Comparison of ENCODE assay signal across 26 cellular contexts in the genomic region with DNA sequence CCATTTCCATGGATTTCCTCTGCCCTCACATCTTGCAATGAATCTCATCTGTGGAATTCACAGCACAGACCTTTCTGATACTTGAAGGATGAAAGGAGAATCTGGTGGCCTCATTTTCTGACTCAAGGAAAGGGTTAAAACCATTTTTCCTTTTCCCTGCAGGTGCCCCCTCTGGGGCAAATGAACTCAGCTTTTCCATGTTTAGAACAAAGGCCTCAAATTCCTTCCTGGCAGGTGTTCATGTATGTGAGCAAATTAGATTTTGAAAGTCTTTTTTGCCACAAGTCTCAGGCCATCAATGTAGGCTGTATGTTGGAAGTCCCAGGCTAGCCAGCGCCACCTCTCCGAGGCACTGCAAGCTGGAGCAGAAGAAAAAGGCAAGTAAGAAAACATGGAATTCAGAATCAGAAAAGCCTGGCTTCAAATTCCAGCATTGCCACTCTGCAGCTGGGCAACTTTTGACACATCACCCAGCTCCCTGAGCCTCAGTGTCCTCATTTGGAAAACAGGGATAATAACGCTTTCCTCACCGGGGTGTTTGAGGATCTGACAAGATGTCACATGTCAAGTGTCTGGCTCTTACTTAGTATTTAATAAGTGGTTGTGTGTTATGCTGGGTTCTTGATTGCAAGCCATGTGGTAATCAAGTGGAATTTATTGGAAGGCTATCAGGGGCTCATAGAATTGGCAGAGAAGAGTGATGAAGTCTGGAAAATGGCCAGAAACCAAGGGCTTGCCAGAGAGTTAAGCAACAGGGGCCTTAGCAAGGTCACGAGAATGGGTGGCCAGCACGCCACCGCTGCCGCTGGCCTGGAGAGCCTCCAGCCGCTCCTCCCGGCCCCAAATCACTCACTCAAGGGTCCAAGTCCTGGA. TPM values are rescaled to one million over a fixed set of nuclear protein-coding genes. Genes with fewer than 3 reads are reported as not detected.
DNase-seq lines count a peak whose midpoint lies in the region; ATAC-seq and TF ChIP-seq lines count a peak whose summit lies in the region.
"Had no signal": no experiment of that assay in that cellular context is flagged by ENCODE, and none has a peak within 500 bp of the region (broad histone marks: within the 10 kb centered on the region; RNA-seq: fewer than 3 reads in every experiment).

No MANE protein-coding gene starts in this region.

- H3K9me3 ChIP-seq in cardiac muscle cell (ENCODE audit: low read depth): no peaks in the 10 kb centered on the region

- H3K27me3 Mint-ChIP-seq in WTC11 (ENCODE audit: low read depth) (peaks cover 4% of the 10 kb centered on the region; the same call in 1 of the 2 replicates), nephron (ENCODE audit: low read depth) (peaks cover 26% of the 10 kb centered on the region)
- H3K27me3 Mint-ChIP-seq: activated CD4-positive, alpha-beta memory T cell treated with anti-CD3 and anti-CD28 coated beads for 36 hours; activated naive CD8-positive, alpha-beta T cell treated with anti-CD3 and anti-CD28 coated beads for 36 hours had no signal

- H3K27me3 ChIP-seq in cardiac muscle cell: no peaks in the 10 kb centered on the region

- no peak overlapping the region for H3K4me3 Mint-ChIP-seq in WTC11
- H3K4me3 Mint-ChIP-seq in nephron: no peak overlapping the region
- H3K4me3 Mint-ChIP-seq: activated CD4-positive, alpha-beta memory T cell treated with anti-CD3 and anti-CD28 coated beads for 36 hours; activated naive CD8-positive, alpha-beta T cell treated with anti-CD3 and anti-CD28 coated beads for 36 hours; nephron progenitor cell had no signal

- CTCF ChIA-PET in WTC11 (lab: Charles Lee): no interaction called here

- H3K27ac ChIP-seq in cardiac muscle cell: no peak overlapping the region
- H3K27ac ChIP-seq: RWPE1, VCaP had no signal

- DNase-seq in AG08396 (ENCODE audit: low spot score) (peak; percentile 18), WTC11 (ENCODE audit: low spot score) (no peak), cardiac muscle cell (ENCODE audit: low read depth in 1 of 2, low spot score in 1 of 2) (peak; percentile 9 to 39), HK-2 (ENCODE audit: unreplicated experiment) (no peak), activated gamma-delta T cell (lab: John Stamatoyannopoulos, UW) (no peak), head of caudate nucleus (no peak)
- DNase-seq: ACHN; activated CD4-positive, alpha-beta memory T cell treated with anti-CD3 and anti-CD28 coated beads for 36 hours; activated naive CD8-positive, alpha-beta T cell treated with anti-CD3 and anti-CD28 coated beads for 36 hours; activated T-cell treated with anti-CD3 and anti-CD28 coated beads, Interleukin-2, amount 50 U/mL, for 1 hour; central memory CD4-positive, alpha-beta T cell; effector memory CD4-positive, alpha-beta T cell; EL; mesenchymal stem cell; NCI-H1694; nephron progenitor cell; stimulated activated CD4-positive, alpha-beta T cell treated with anti-CD3 and anti-CD28 coated beads, Interleukin-15, amount 100 ng/mL, for 24 hours; stimulated activated naive CD4-positive, alpha-beta T cell; SW 1271 had no signal

- TF ChIP-seq CTCF in WTC11 (IDR thresholded peaks at IDR 0.05) (no peak), cardiac muscle cell (IDR thresholded peaks at IDR 0.05; ENCODE audit: low read depth, low read length) (peak; percentile 7), nephron (IDR thresholded peaks at IDR 0.05; ENCODE audit: unreplicated experiment in 3 of 3) (no peak)

- POLR2A ChIA-PET in WTC11 (lab: Charles Lee): no interaction called here

- H3K9me3 Mint-ChIP-seq in WTC11 (no peaks in the 10 kb centered on the region), nephron (no peaks in the 10 kb centered on the region)
- H3K9me3 Mint-ChIP-seq: activated CD4-positive, alpha-beta memory T cell treated with anti-CD3 and anti-CD28 coated beads for 36 hours; activated naive CD8-positive, alpha-beta T cell treated with anti-CD3 and anti-CD28 coated beads for 36 hours; nephron progenitor cell had no signal

- ATAC-seq in WTC11 (no peak), GM19035 (IDR thresholded peaks at IDR 0.05; ENCODE audit: unreplicated experiment) (no peak)

- H3K27ac Mint-ChIP-seq in WTC11 (no peak overlapping the region), nephron (peak overlapping the region in 2 of 3 experiments; percentile 12 to 23)
- H3K27ac Mint-ChIP-seq: activated CD4-positive, alpha-beta memory T cell treated with anti-CD3 and anti-CD28 coated beads for 36 hours; activated naive CD8-positive, alpha-beta T cell treated with anti-CD3 and anti-CD28 coated beads for 36 hours; nephron progenitor cell had no signal

- H3K4me1 ChIP-seq in cardiac muscle cell (ENCODE audit: low read depth): no peaks in the 10 kb centered on the region

- no peaks in the 10 kb centered on the region for H3K36me3 ChIP-seq in cardiac muscle cell

- H3K4me1 Mint-ChIP-seq in WTC11 (peaks cover 25% of the 10 kb centered on the region), nephron (peaks cover 35% of the 10 kb centered on the region)
- H3K4me1 Mint-ChIP-seq: activated naive CD8-positive, alpha-beta T cell treated with anti-CD3 and anti-CD28 coated beads for 36 hours had no signal

- H3K36me3 Mint-ChIP-seq in WTC11 (no peaks in the 10 kb centered on the region), nephron (ENCODE audit: low read depth) (no peaks in the 10 kb centered on the region)
- H3K36me3 Mint-ChIP-seq: activated CD4-positive, alpha-beta memory T cell treated with anti-CD3 and anti-CD28 coated beads for 36 hours; activated naive CD8-positive, alpha-beta T cell treated with anti-CD3 and anti-CD28 coated beads for 36 hours had no signal

- intact Hi-C loops in head of caudate nucleus (cut with DNase I): no loop called here

- H3K4me3 ChIP-seq in cardiac muscle cell: no peak overlapping the region

TF ChIP-seq in WTC11, 78 proteins besides CTCF, POLR2A, EP300 and RAD21:
- TF ChIP-seq, protein P1, sequence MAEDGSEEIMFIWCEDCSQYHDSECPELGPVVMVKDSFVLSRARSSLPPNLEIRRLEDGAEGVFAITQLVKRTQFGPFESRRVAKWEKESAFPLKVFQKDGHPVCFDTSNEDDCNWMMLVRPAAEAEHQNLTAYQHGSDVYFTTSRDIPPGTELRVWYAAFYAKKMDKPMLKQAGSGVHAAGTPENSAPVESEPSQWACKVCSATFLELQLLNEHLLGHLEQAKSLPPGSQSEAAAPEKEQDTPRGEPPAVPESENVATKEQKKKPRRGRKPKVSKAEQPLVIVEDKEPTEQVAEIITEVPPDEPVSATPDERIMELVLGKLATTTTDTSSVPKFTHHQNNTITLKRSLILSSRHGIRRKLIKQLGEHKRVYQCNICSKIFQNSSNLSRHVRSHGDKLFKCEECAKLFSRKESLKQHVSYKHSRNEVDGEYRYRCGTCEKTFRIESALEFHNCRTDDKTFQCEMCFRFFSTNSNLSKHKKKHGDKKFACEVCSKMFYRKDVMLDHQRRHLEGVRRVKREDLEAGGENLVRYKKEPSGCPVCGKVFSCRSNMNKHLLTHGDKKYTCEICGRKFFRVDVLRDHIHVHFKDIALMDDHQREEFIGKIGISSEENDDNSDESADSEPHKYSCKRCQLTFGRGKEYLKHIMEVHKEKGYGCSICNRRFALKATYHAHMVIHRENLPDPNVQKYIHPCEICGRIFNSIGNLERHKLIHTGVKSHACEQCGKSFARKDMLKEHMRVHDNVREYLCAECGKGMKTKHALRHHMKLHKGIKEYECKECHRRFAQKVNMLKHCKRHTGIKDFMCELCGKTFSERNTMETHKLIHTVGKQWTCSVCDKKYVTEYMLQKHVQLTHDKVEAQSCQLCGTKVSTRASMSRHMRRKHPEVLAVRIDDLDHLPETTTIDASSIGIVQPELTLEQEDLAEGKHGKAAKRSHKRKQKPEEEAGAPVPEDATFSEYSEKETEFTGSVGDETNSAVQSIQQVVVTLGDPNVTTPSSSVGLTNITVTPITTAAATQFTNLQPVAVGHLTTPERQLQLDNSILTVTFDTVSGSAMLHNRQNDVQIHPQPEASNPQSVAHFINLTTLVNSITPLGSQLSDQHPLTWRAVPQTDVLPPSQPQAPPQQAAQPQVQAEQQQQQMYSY (CRISPR knock-in tag; IDR thresholded peaks at IDR 0.05): peak; percentile 48; the same call in 1 of the 2 replicates
- TF ChIP-seq CREB1 (CRISPR knock-in tag; IDR thresholded peaks at IDR 0.05): no peak

RNA-seq across cellular contexts. Expression of a gene that starts 48.4 kb away (rescaled TPM):
- total RNA-seq in WTC11 (2021): not detected in 3 replicates
- total RNA-seq in cardiac muscle cell: not detected in 2 replicates
- not detected in 2 replicates for polyA plus RNA-seq in cardiac muscle cell
- total RNA-seq: activated CD4-positive, alpha-beta memory T cell treated with anti-CD3 and anti-CD28 coated beads for 36 hours; activated naive CD8-positive, alpha-beta T cell treated with anti-CD3 and anti-CD28 coated beads for 36 hours; fibroblast of villous mesenchyme; pulmonary artery endothelial cell; urinary bladder had no signal
- polyA plus RNA-seq: urinary bladder had no signal

Comparison
In these comparisons a context has a peak if more than half of its experiments do, and no peak if none do; other contexts are left out.
1. DNase-seq: peak in AG08396 (single experiment) and cardiac muscle cell (2 of 2); none in WTC11 (single experiment), HK-2 (single experiment), activated gamma-delta T cell (single experiment) and head of caudate nucleus (0 of 42).